In genomic region chr3:63706321-63707085, GRCh38 we compare ENCODE assay signal across 22 cellular contexts. TPM values are rescaled to one million over a fixed set of nuclear protein-coding genes. Genes with fewer than 3 reads are reported as not detected.
A peak's percentile ranks its signal among the peaks of the same experiment; 100 is the strongest.
DNase-seq lines count a peak whose midpoint lies in the region; ATAC-seq and TF ChIP-seq lines count a peak whose summit lies in the region.
"Had no signal": no experiment of that assay in that cellular context is flagged by ENCODE, and none has a peak within 500 bp of the region (broad histone marks: within the 10 kb centered on the region; RNA-seq: fewer than 3 reads in every experiment).

No MANE protein-coding gene starts in this region.

- ATAC-seq in Right ventricle myocardium superior (ENCODE audit: poor library complexity) (peak; percentile 45), heart left ventricle (no peak), HG03460 (IDR thresholded peaks at IDR 0.05; ENCODE audit: unreplicated experiment) (no peak)

- TF ChIP-seq POLR2A in heart left ventricle (IDR thresholded peaks at IDR 0.05): no peak
- no peak for TF ChIP-seq POLR2A in erythroblast (IDR thresholded peaks at IDR 0.05; ENCODE audit: low read length)

- no peak for TF ChIP-seq CTCF in heart left ventricle (IDR thresholded peaks at IDR 0.05)
- no peak for TF ChIP-seq CTCF in WERI-Rb-1 (IDR thresholded peaks at IDR 0.05; ENCODE audit: low read depth, low read length)

- DNase-seq in Right ventricle myocardium superior (no peak), heart left ventricle (no peak), astrocyte of the hippocampus (ENCODE audit: low read depth, low spot score) (peak; percentile 70), glomerular visceral epithelial cell (ENCODE audit: extremely low spot score) (peak; percentile 88), WERI-Rb-1 (no peak), pons (ENCODE audit: low spot score) (no peak), erythroblast (lab: John Stamatoyannopoulos, UW) (no peak)
- DNase-seq: activated CD4-positive, alpha-beta T cell treated with anti-CD3 and anti-CD28 coated beads, Interleukin-2, amount 50 U/mL, for 1 hour; activated naive CD4-positive, alpha-beta T cell treated with Interleukin-2 at 50 U/mL for 16 hours; DMS53; GOT3; hypothalamus; IMR-90; NCI-H1694 treated with DMSO at 0.1 percent for 48 hours; NCI-H2227 treated with DMSO at 0.1 percent for 48 hours; PC-9; stimulated activated CD4-positive, alpha-beta T cell treated with anti-CD3 and anti-CD28 coated beads, Interleukin-12 subunit alpha, Interleukin-12 subunit beta, amount 100 ng/mL, for 4 hours had no signal

- H3K4me3 ChIP-seq in heart left ventricle: no peak overlapping the region
- H3K4me3 ChIP-seq in WERI-Rb-1 (ENCODE audit: low read depth, low read length): no peak overlapping the region
- H3K4me3 ChIP-seq: PC-9, thoracic aorta had no signal

- H3K27me3 ChIP-seq in heart left ventricle (no peaks in the 10 kb centered on the region), WERI-Rb-1 (ENCODE audit: insufficient read depth, low read depth, severe bottlenecking) (no peaks in the 10 kb centered on the region)

- H3K27ac ChIP-seq in heart left ventricle (no peak overlapping the region), WERI-Rb-1 (no peak overlapping the region)
- H3K27ac ChIP-seq: C4-2B, PC-9, thoracic aorta had no signal

- intact Hi-C loops in Right ventricle myocardium superior (cut with DNase I): no loop called here
- intact Hi-C loops in heart left ventricle (cut with DNase I): no loop called here

- 25 to 32% (median 31%) methylated on average over 4 of the region's 4 CpGs for WGBS in heart left ventricle, 4 donors

- no peaks in the 10 kb centered on the region for H3K9me3 ChIP-seq in heart left ventricle
- no peaks in the 10 kb centered on the region for H3K9me3 ChIP-seq in WERI-Rb-1 (ENCODE audit: severe bottlenecking)
- H3K9me3 ChIP-seq: thoracic aorta had no signal

- H3K36me3 ChIP-seq in heart left ventricle (no peaks in the 10 kb centered on the region), WERI-Rb-1 (no peaks in the 10 kb centered on the region)
- H3K36me3 ChIP-seq: thoracic aorta had no signal

- H3K4me1 ChIP-seq in heart left ventricle: peaks cover 0 to 11% (median 0%) of the 10 kb centered on the region in 12 donors

RNA-seq across cellular contexts. Expression of gene SNTN, which starts 54.0 kb away (rescaled TPM):
- total RNA-seq in Right ventricle myocardium superior: not detected
- not detected for total RNA-seq in heart left ventricle
- polyA plus RNA-seq in heart left ventricle: not detected
- total RNA-seq: fibroblast of lung, IMR-90, mononuclear cell, PC-9, thoracic aorta had no signal
- polyA plus RNA-seq: fibroblast of lung, IMR-90 had no signal

Comparison
In these comparisons a context has a peak if more than half of its experiments do, and no peak if none do; other contexts are left out.
1. DNase-seq: peak in astrocyte of the hippocampus (single experiment) and glomerular visceral epithelial cell (single experiment); none in Right ventricle myocardium superior (single experiment), heart left ventricle (0 of 5), WERI-Rb-1 (single experiment), pons (single experiment) and erythroblast (0 of 2).